Comparison of ENCODE assay signal across 8 cellular contexts in genomic region chr21:37074546-37074945, GRCh38. TPM values are rescaled to one million over a fixed set of nuclear protein-coding genes. Genes with fewer than 3 reads are reported as not detected.
DNase-seq lines count a peak whose midpoint lies in the region; ATAC-seq, FAIRE-seq and TF ChIP-seq lines count a peak whose summit lies in the region.

No MANE protein-coding gene starts in this region.

- H3K4me3 Mint-ChIP-seq in endothelial cell (ENCODE audit: unreplicated experiment) = peak overlapping the region; percentile 97
- H3K4me3 Mint-ChIP-seq in progenitor cell of endocrine pancreas (ENCODE audit: low read depth) = peak overlapping the region; percentile 93

- H3K9ac ChIP-seq in NT2/D1 (ENCODE audit: insufficient read length, low read depth) = peak overlapping the region; percentile 91

- no peak for ATAC-seq in GM18858 (IDR thresholded peaks at IDR 0.05; ENCODE audit: unreplicated experiment)

- peaks cover 7% of the 10 kb centered on the region for H3K36me3 ChIP-seq in NT2/D1 (ENCODE audit: insufficient read depth, insufficient read length, low read length)

- H3K4me3 ChIP-seq in GM12864 (ENCODE audit: low read depth, low read length) = peak overlapping the region; percentile 78
- H3K4me3 ChIP-seq in NT2/D1 (ENCODE audit: insufficient read length, low read depth) = peak overlapping the region; percentile 91

- H3K9me3 Mint-ChIP-seq in endothelial cell (ENCODE audit: unreplicated experiment) = no peaks in the 10 kb centered on the region
- peaks cover 8% of the 10 kb centered on the region for H3K9me3 Mint-ChIP-seq in progenitor cell of endocrine pancreas (ENCODE audit: low read depth)

- H3K27me3 Mint-ChIP-seq in endothelial cell (ENCODE audit: unreplicated experiment) = peaks cover 18% of the 10 kb centered on the region
- H3K27me3 Mint-ChIP-seq in progenitor cell of endocrine pancreas = no peaks in the 10 kb centered on the region

- H3K4me1 Mint-ChIP-seq in endothelial cell (ENCODE audit: unreplicated experiment) (peaks cover 33% of the 10 kb centered on the region), progenitor cell of endocrine pancreas (ENCODE audit: low read depth) (peaks cover 33% of the 10 kb centered on the region)

- FAIRE-seq in GM19239 (lab: Jason Lieb, UNC) = no peak

- in situ Hi-C loops in KBM-7 (cut with MboI; ENCODE audit: low pct_unique_long_range_greater_than_20kb, low sequenced_read_pairs) = no loop called here

- no peaks in the 10 kb centered on the region; the same call in 1 of the 2 replicates for H3K9me3 ChIP-seq in NT2/D1 (ENCODE audit: insufficient read depth, low read length)

- no peak for TF ChIP-seq CTCF in GM12864 (IDR thresholded peaks at IDR 0.05; ENCODE audit: low read depth, low read length, missing control alignments)
- no peak for TF ChIP-seq CTCF in endothelial cell (IDR thresholded peaks at IDR 0.05; ENCODE audit: unreplicated experiment)
- no peak for TF ChIP-seq CTCF in progenitor cell of endocrine pancreas (IDR thresholded peaks at IDR 0.05; ENCODE audit: unreplicated experiment)

- peaks cover 17% of the 10 kb centered on the region for H3K27me3 ChIP-seq in NT2/D1 (ENCODE audit: insufficient read depth, insufficient read length)

- peaks cover 11% of the 10 kb centered on the region for H3K4me1 ChIP-seq in NT2/D1 (ENCODE audit: insufficient read depth, insufficient read length)

- DNase-seq in GM12864 (ENCODE audit: low read depth) (no peak), NT2/D1 (ENCODE audit: low read depth, low spot score) (no peak), endothelial cell (ENCODE audit: low spot score) (no peak), progenitor cell of endocrine pancreas (ENCODE audit: low spot score, unreplicated experiment) (no peak), GM19239 (ENCODE audit: insufficient read length, low spot score) (no peak), HuH-7 (ENCODE audit: low spot score) (no peak), KBM-7 (no peak)

- no peak overlapping the region for H3K27ac Mint-ChIP-seq in endothelial cell (ENCODE audit: unreplicated experiment)
- peak overlapping the region; percentile 95 for H3K27ac Mint-ChIP-seq in progenitor cell of endocrine pancreas

- H3K36me3 Mint-ChIP-seq in endothelial cell (ENCODE audit: low read depth, unreplicated experiment) (peaks cover 8% of the 10 kb centered on the region), progenitor cell of endocrine pancreas (ENCODE audit: insufficient read depth) (peaks cover 6% of the 10 kb centered on the region)

RNA-seq across cellular contexts. Expression of gene TTC3, which starts 1.5 kb away (rescaled TPM):
- 190 TPM for total RNA-seq in endothelial cell (ENCODE audit: unreplicated experiment)
- 255 and 281 TPM in 2 replicates for total RNA-seq in progenitor cell of endocrine pancreas

RNA-seq across cellular contexts. Expression of gene PIGP, which starts 1.7 kb away (rescaled TPM):
- total RNA-seq in endothelial cell (ENCODE audit: unreplicated experiment) = 14.1 TPM
- 16.7 and 17.8 TPM in 2 replicates for total RNA-seq in progenitor cell of endocrine pancreas
